8 cellular contexts compared by ENCODE assay signal in the genomic region with DNA sequence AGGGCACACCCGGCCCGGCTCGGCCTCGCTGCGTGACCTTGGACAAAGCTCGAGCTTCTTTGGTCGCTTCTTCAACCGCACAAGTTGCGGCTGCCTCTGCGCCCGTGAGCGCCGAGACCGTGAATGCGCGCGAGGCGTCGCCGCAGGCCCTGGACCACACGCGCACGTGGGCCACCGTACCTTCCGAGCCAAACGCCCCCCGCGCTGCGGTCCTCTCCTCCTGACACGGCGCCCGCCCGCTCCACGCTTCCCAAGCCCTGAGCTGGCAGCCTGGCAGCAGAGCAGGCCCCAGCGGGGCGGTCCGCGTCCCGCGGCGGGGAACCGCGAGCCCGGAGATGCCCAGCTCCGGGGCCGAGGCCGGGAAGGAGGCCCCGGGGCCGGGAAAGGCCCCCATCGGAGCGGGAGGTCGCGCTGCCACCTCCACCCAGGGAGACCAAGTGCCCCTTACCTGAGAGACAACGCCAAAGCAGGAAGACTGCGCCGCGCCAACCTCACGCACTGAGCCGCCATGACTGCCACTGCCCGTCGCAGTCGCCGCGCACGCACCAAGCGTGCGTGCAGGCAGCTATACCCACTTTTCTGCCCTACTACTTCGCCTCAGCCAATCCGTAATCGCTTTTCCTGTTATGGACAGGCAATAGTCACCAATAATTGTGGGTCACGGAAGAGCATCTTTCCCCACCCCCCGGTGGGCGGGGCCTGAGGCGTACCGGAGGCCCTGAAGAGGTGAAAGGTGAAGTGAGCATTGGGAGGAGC. TPM values are rescaled to one million over a fixed set of nuclear protein-coding genes. Genes with fewer than 3 reads are reported as not detected.
DNase-seq lines count a peak whose midpoint lies in the region; TF ChIP-seq lines count a peak whose summit lies in the region.

A gene (minus strand): TSS at position 542 of the 756 bp plus-strand sequence. CDS start 32 bp downstream, at position 510.

- TF ChIP-seq POLR2A in thyroid gland (IDR thresholded peaks at IDR 0.05) = peak; percentile 54 to 95

- H3K27me3 Mint-ChIP-seq in activated naive CD8-positive, alpha-beta T cell treated with anti-CD3 and anti-CD28 coated beads for 36 hours = no peaks in the 10 kb centered on the region

- H3K36me3 ChIP-seq in SJSA1 = peaks cover 18% of the 10 kb centered on the region; the same call in 1 of the 2 replicates
- peaks cover 9 to 13% of the 10 kb centered on the region in 2 donors for H3K36me3 ChIP-seq in thyroid gland

- no peaks in the 10 kb centered on the region for H3K9me3 Mint-ChIP-seq in activated naive CD8-positive, alpha-beta T cell treated with anti-CD3 and anti-CD28 coated beads for 36 hours

- peaks cover 36% of the 10 kb centered on the region for H3K36me3 Mint-ChIP-seq in activated naive CD8-positive, alpha-beta T cell treated with anti-CD3 and anti-CD28 coated beads for 36 hours

- peak within 1 kb of the TSS; percentile 96 for H3K27ac Mint-ChIP-seq in activated naive CD8-positive, alpha-beta T cell treated with anti-CD3 and anti-CD28 coated beads for 36 hours

- H3K27ac ChIP-seq in SJSA1 = peak within 1 kb of the TSS; percentile 40
- peak within 1 kb of the TSS; percentile 48 to 78 (median 67) for H3K27ac ChIP-seq in thyroid gland

- H3K9me3 ChIP-seq in SJSA1 (replicated peaks) (no peaks in the 10 kb centered on the region), thyroid gland (no peaks in the 10 kb centered on the region)

- DNase-seq in GM10248 (ENCODE audit: extremely low spot score) = peak; percentile 98
- peak; percentile 99 for DNase-seq in HFF-Myc (ENCODE audit: extremely low read depth, low read depth)
- peak; percentile 100 for DNase-seq in MV-4-11 (lab: John Stamatoyannopoulos, UW)
- DNase-seq in SJSA1 (ENCODE audit: low read depth in 1 of 2, low spot score in 2 of 2) = peak; percentile 94 to 96
- peak; percentile 100 for DNase-seq in activated naive CD8-positive, alpha-beta T cell treated with anti-CD3 and anti-CD28 coated beads for 36 hours
- peak; percentile 100 for DNase-seq in glomerular visceral epithelial cell (ENCODE audit: extremely low spot score)
- DNase-seq in occipital lobe (lab: John Stamatoyannopoulos, UW) = peak; percentile 99
- peak; percentile 99 to 100 for DNase-seq in thyroid gland

- peaks cover 8% of the 10 kb centered on the region; the same call in 1 of the 2 replicates for H3K4me1 ChIP-seq in SJSA1 (replicated peaks)
- peaks cover 16 to 18% of the 10 kb centered on the region in 2 donors for H3K4me1 ChIP-seq in thyroid gland

- no peaks in the 10 kb centered on the region for H3K27me3 ChIP-seq in SJSA1 (replicated peaks)
- no peaks in the 10 kb centered on the region for H3K27me3 ChIP-seq in thyroid gland

- peak within 1 kb of the TSS; percentile 97 for H3K4me3 Mint-ChIP-seq in activated naive CD8-positive, alpha-beta T cell treated with anti-CD3 and anti-CD28 coated beads for 36 hours

- TF ChIP-seq CTCF in GM10248 (IDR thresholded peaks at IDR 0.05; ENCODE audit: control extremely low read depth, extremely low read depth, low read depth, missing control alignments) = no peak
- no peak for TF ChIP-seq CTCF in HFF-Myc (IDR thresholded peaks at IDR 0.05; ENCODE audit: low read depth, low read length, missing control alignments)
- TF ChIP-seq CTCF in thyroid gland (IDR thresholded peaks at IDR 0.05) = peak in 1 of 6 experiments; percentile 13

- peaks cover 32% of the 10 kb centered on the region for H3K4me1 Mint-ChIP-seq in activated naive CD8-positive, alpha-beta T cell treated with anti-CD3 and anti-CD28 coated beads for 36 hours

- POLR2A ChIA-PET in GM10248 (lab: Yijun Ruan, JAX) = interaction anchor here (0.6 to 1.6 kb wide), 11 partner anchors 9 to 238 kb away, joined by 3 to 16 read pairs (median 3); a partner anchor contains a TSS

- CTCF ChIA-PET in GM10248 (lab: Yijun Ruan, JAX) = interaction anchor here (0.8 to 7.3 kb wide), 21 partner anchors 9 to 740 kb away, joined by 3 to 115 read pairs (median 3); a partner anchor contains a TSS

- 0 to 1% methylated on average over 3 to 21 of the region's 75 CpGs for WGBS in thyroid gland, 2 donors

- H3K4me3 ChIP-seq in HFF-Myc (replicated peaks; ENCODE audit: low read depth, low read length) = peak within 1 kb of the TSS; percentile 65
- peak within 1 kb of the TSS; percentile 85 for H3K4me3 ChIP-seq in SJSA1
- H3K4me3 ChIP-seq in thyroid gland (replicated peaks in 1 of 3) = peak within 1 kb of the TSS; percentile 71 to 95 (median 88)

- intact Hi-C loops in thyroid gland (cut with DNase I) = loop anchor here (2.0 to 5.0 kb wide), 2 partner anchors 25 to 80 kb away; a partner anchor contains a TSS

RNA-seq across cellular contexts. Expression of the gene that starts here (rescaled TPM):
- total RNA-seq in SJSA1 (2014; rRNA removed; shearing (Covaris generic)) = 21.1 and 24.5 TPM in 2 replicates
- total RNA-seq in activated naive CD8-positive, alpha-beta T cell treated with anti-CD3 and anti-CD28 coated beads for 36 hours = 100 to 1,000 TPM in 1 of 2 experiments, 10 to 100 TPM in 1; 96.6 to 109 TPM
- total RNA-seq in occipital lobe (17.3 TPM), thyroid gland (10 to 100 TPM; 13.4 to 21.9 (median 17.5) TPM)

Comparison
In these comparisons a context has a peak if more than half of its experiments do, and no peak if none do; other contexts are left out.
1. Peak in every context shown above with its lines: DNase-seq, H3K4me3 ChIP-seq and H3K27ac ChIP-seq.